26 cellular contexts compared by ENCODE assay signal in genomic region chr7:48347426-48347825, GRCh38.
DNase-seq lines count a peak whose midpoint lies in the region; TF ChIP-seq lines count a peak whose summit lies in the region.
"Had no signal": no experiment of that assay in that cellular context is flagged by ENCODE, and none has a peak within 500 bp of the region (broad histone marks: within the 10 kb centered on the region; RNA-seq: fewer than 3 reads in every experiment).

No MANE protein-coding gene starts in this region.

- no peak overlapping the region for H4K91ac ChIP-seq in H9 (ENCODE audit: insufficient read length, low read depth, low read length)

- no peak overlapping the region for H3K23ac ChIP-seq in H9 (ENCODE audit: insufficient read length, low read depth, low read length)

- H2AFZ ChIP-seq in MM.1S (ENCODE audit: low read length) = peak overlapping the region; percentile 28; the same call in 1 of the 2 replicates
- no peak overlapping the region for H2AFZ ChIP-seq in H9 (ENCODE audit: low read length)

- peaks cover 0 to 8% (median 0%) of the 10 kb centered on the region in 11 experiments; a peak in 5 of 22 replicates for H3K9me3 ChIP-seq in BLaER1 treated with 17β-estradiol and CSF1 and Interleukin-3, amounts not matched to agents 10 nM and 100 nM (replicated peaks in 1 of 11)
- no peaks in the 10 kb centered on the region for H3K9me3 ChIP-seq in MM.1S (replicated peaks; ENCODE audit: insufficient read depth, low read length)
- H3K9me3 ChIP-seq in neutrophil = no peaks in the 10 kb centered on the region
- no peaks in the 10 kb centered on the region for H3K9me3 ChIP-seq in H9 (ENCODE audit: control insufficient read depth, low read depth, low read length)
- H3K9me3 ChIP-seq: A549 had no signal

- peak overlapping the region in 7 of 11 experiments; percentile 18 to 53 (median 36); a peak in 9 of 22 replicates for H3K4me2 ChIP-seq in BLaER1 treated with 17β-estradiol and CSF1 and Interleukin-3, amounts not matched to agents 10 nM and 100 nM
- H3K4me2 ChIP-seq in MM.1S (ENCODE audit: low read depth, low read length) (peak overlapping the region; percentile 31; the same call in 1 of the 2 replicates), H9 (ENCODE audit: insufficient read depth, insufficient read length, low read length) (no peak overlapping the region)
- H3K4me2 ChIP-seq: A549 had no signal

- no peak overlapping the region for H2BK20ac ChIP-seq in H9 (ENCODE audit: low read depth, low read length, poor library complexity, severe bottlenecking)

- peaks cover 2 to 5% of the 10 kb centered on the region in 2 experiments; a peak in 3 of 5 replicates for H3K9me3 Mint-ChIP-seq in H9
- H3K9me3 Mint-ChIP-seq: CD4-positive, alpha-beta memory T cell; CD8-positive, alpha-beta memory T cell had no signal

- no peaks in the 10 kb centered on the region for H3K79me1 ChIP-seq in H9 (ENCODE audit: insufficient read depth, low read depth, low read length, poor library complexity, severe bottlenecking)

- no peak for TF ChIP-seq CTCF in MM.1S (IDR thresholded peaks at IDR 0.05; ENCODE audit: low read length)
- TF ChIP-seq CTCF in neutrophil (IDR thresholded peaks at IDR 0.05) = no peak
- no peak for TF ChIP-seq CTCF in coronary artery (IDR thresholded peaks at IDR 0.05)
- TF ChIP-seq CTCF in H9 (conservative IDR thresholded peaks at IDR 0.05) = no peak

- no peak overlapping the region for H2BK5ac ChIP-seq in H9 (ENCODE audit: insufficient read length, low read length)

- WGBS in H9 (ENCODE audit: extremely low coverage, insufficient read length, low lambda C conversion rate) = no CpG with 5 or more reads among the region's 3 CpGs

- no peaks in the 10 kb centered on the region for H3K27me3 ChIP-seq in BLaER1 treated with 17β-estradiol and CSF1 and Interleukin-3, amounts not matched to agents 10 nM and 100 nM
- no peaks in the 10 kb centered on the region for H3K27me3 ChIP-seq in MM.1S (replicated peaks; ENCODE audit: insufficient read depth, low read length)
- H3K27me3 ChIP-seq in neutrophil = no peaks in the 10 kb centered on the region
- H3K27me3 ChIP-seq in H9 (ENCODE audit: insufficient read depth, low read length) = no peaks in the 10 kb centered on the region

- no peaks in the 10 kb centered on the region for H3K36me3 ChIP-seq in BLaER1 treated with 17β-estradiol and CSF1 and Interleukin-3, amounts not matched to agents 10 nM and 100 nM
- H3K36me3 ChIP-seq in MM.1S (replicated peaks; ENCODE audit: insufficient read depth, low read length) (no peaks in the 10 kb centered on the region), neutrophil (no peaks in the 10 kb centered on the region)

- H3K4me1 Mint-ChIP-seq in H9 = no peaks in the 10 kb centered on the region
- H3K4me1 Mint-ChIP-seq: B cell; CD4-positive, alpha-beta memory T cell; CD4-positive, CD25-positive, alpha-beta regulatory T cell; CD8-positive, alpha-beta memory T cell had no signal

- no peak overlapping the region for H4K8ac ChIP-seq in H9 (replicated peaks; ENCODE audit: insufficient read length, low read depth, low read length)

- H3K27ac Mint-ChIP-seq in H9 = no peak overlapping the region
- H3K27ac Mint-ChIP-seq: B cell; CD4-positive, alpha-beta memory T cell; CD4-positive, CD25-positive, alpha-beta regulatory T cell; CD8-positive, alpha-beta memory T cell had no signal

- no peak overlapping the region for H2AK5ac ChIP-seq in H9 (ENCODE audit: insufficient read length, low read length)

- no peak overlapping the region for H3K18ac ChIP-seq in H9 (ENCODE audit: insufficient read length, low read depth, low read length)

- no peaks in the 10 kb centered on the region for H4K20me1 ChIP-seq in BLaER1 treated with 17β-estradiol and CSF1 and Interleukin-3, amounts not matched to agents 10 nM and 100 nM
- H4K20me1 ChIP-seq in MM.1S (ENCODE audit: insufficient read depth, low read length) = no peaks in the 10 kb centered on the region
- no peaks in the 10 kb centered on the region for H4K20me1 ChIP-seq in H9 (ENCODE audit: control insufficient read depth, insufficient read depth, insufficient read length)

- no peak overlapping the region for H3K14ac ChIP-seq in H9 (ENCODE audit: insufficient read depth, low read length)

- H3K23me2 ChIP-seq in H9 (ENCODE audit: insufficient read length, low read depth, low read length, poor library complexity, severe bottlenecking) = no peaks in the 10 kb centered on the region

- H4K5ac ChIP-seq in H9 (ENCODE audit: insufficient read length, low read depth, low read length) = no peak overlapping the region

- H3K9ac ChIP-seq in BLaER1 treated with 17β-estradiol and CSF1 and Interleukin-3, amounts not matched to agents 10 nM and 100 nM = peak overlapping the region in 1 of 11 experiments; percentile 30; a peak in 1 of 22 replicates
- H3K9ac ChIP-seq in MM.1S (ENCODE audit: low read length) = no peak overlapping the region
- H3K9ac ChIP-seq in H9 (ENCODE audit: extremely low read depth, insufficient read length, low read length) = no peak overlapping the region

- H2BK15ac ChIP-seq in H9 (ENCODE audit: low read depth, low read length) = no peak overlapping the region

- peak overlapping the region in 6 of 11 experiments; percentile 10 to 87 (median 66); a peak in 9 of 22 replicates for H3K27ac ChIP-seq in BLaER1 treated with 17β-estradiol and CSF1 and Interleukin-3, amounts not matched to agents 10 nM and 100 nM
- no peak overlapping the region for H3K27ac ChIP-seq in MM.1S (ENCODE audit: low read length)
- H3K27ac ChIP-seq in neutrophil = peak overlapping the region; percentile 70
- H3K27ac ChIP-seq in coronary artery = no peak overlapping the region
- no peak overlapping the region for H3K27ac ChIP-seq in H9 (ENCODE audit: insufficient read length, low read depth, low read length)
- H3K27ac ChIP-seq: 22Rv1, A549 had no signal

- H3K4me3 Mint-ChIP-seq in H9 = no peak overlapping the region
- H3K4me3 Mint-ChIP-seq: B cell; CD14-positive monocyte; CD4-positive, alpha-beta memory T cell; CD4-positive, CD25-positive, alpha-beta regulatory T cell; CD8-positive, alpha-beta memory T cell had no signal

- no peak overlapping the region for H3K56ac ChIP-seq in H9 (ENCODE audit: insufficient read length, low read depth, low read length)

- H2BK120ac ChIP-seq in H9 (ENCODE audit: low read depth, low read length, poor library complexity, severe bottlenecking) = no peak overlapping the region

- no peak overlapping the region for H3T11ph ChIP-seq in H9 (ENCODE audit: low read length)

- H3K4ac ChIP-seq in H9 (ENCODE audit: low read depth, low read length) = no peak overlapping the region

- DNase-seq in MM.1S (peak; percentile 53), myocyte (ENCODE audit: low read depth) (peak; percentile 66), coronary artery (ENCODE audit: low spot score) (no peak), H4 (ENCODE audit: low spot score) (no peak), H9 (no peak)
- DNase-seq in stimulated activated CD4-positive, alpha-beta T cell treated with anti-CD3 and anti-CD28 coated beads, Interleukin-2, amount 100 ng/mL, for 24 hours = no peak
- DNase-seq: AML-193; C1 segment of cervical spinal cord; CD4-positive, alpha-beta memory T cell; CD4-positive, CD25-positive, alpha-beta regulatory T cell; CD8-positive, alpha-beta memory T cell; COR-L47; DMS 273 treated with DMSO at 0.1 percent for 48 hours; DMS153; DMS53; DMS79; DND-41; EL; GDM1 had no signal

- H3K36me3 Mint-ChIP-seq in H9 (ENCODE audit: insufficient read depth in 1 of 3, low read depth in 3 of 3) = no peaks in the 10 kb centered on the region; a peak in 2 of 7 replicates
- H3K36me3 Mint-ChIP-seq: CD14-positive monocyte; CD4-positive, alpha-beta memory T cell; CD4-positive, CD25-positive, alpha-beta regulatory T cell; CD8-positive, alpha-beta memory T cell had no signal

- H3K27me3 Mint-ChIP-seq in H9 (ENCODE audit: low read depth) = no peaks in the 10 kb centered on the region
- H3K27me3 Mint-ChIP-seq: B cell had no signal

- H3K79me2 ChIP-seq in MM.1S (ENCODE audit: low read length) (no peaks in the 10 kb centered on the region), H9 (ENCODE audit: insufficient read depth, low read length) (no peaks in the 10 kb centered on the region)

- no peak overlapping the region for H3K4me3 ChIP-seq in BLaER1 treated with 17β-estradiol and CSF1 and Interleukin-3, amounts not matched to agents 10 nM and 100 nM
- no peak overlapping the region for H3K4me3 ChIP-seq in MM.1S (ENCODE audit: low read length)
- no peak overlapping the region for H3K4me3 ChIP-seq in neutrophil (ENCODE audit: low read depth in 1 of 2, low read length in 1 of 2)
- H3K4me3 ChIP-seq in coronary artery = no peak overlapping the region
- H3K4me3 ChIP-seq: A549, GM12878 had no signal

- H3F3A ChIP-seq in MM.1S (ENCODE audit: insufficient read depth, low read length) = no peaks in the 10 kb centered on the region

- H3K4me1 ChIP-seq in BLaER1 treated with 17β-estradiol and CSF1 and Interleukin-3, amounts not matched to agents 10 nM and 100 nM = peaks cover 23 to 62% (median 40%) of the 10 kb centered on the region in 10 experiments; a peak in 19 of 20 replicates
- H3K4me1 ChIP-seq in MM.1S (ENCODE audit: low read length) = peaks cover 19% of the 10 kb centered on the region
- H3K4me1 ChIP-seq in neutrophil (ENCODE audit: control insufficient read depth in 1 of 2, insufficient read depth in 1 of 2, low read depth in 1 of 2, low read length in 1 of 2) = peaks cover 48 to 53% of the 10 kb centered on the region in 2 experiments
- H3K4me1 ChIP-seq in H9 (ENCODE audit: insufficient read depth, low read length) = no peaks in the 10 kb centered on the region
- H3K4me1 ChIP-seq: A549 had no signal

- no peak overlapping the region for H2BK12ac ChIP-seq in H9 (ENCODE audit: insufficient read length, low read depth, low read length)

- no peaks in the 10 kb centered on the region for H3K9me2 ChIP-seq in MM.1S (replicated peaks; ENCODE audit: insufficient read depth, low read length)

Comparison
In these comparisons a context has a peak if more than half of its experiments do, and no peak if none do; other contexts are left out.
1. H3K27ac ChIP-seq: peak in BLaER1 treated with 17β-estradiol and CSF1 and Interleukin-3, amounts not matched to agents 10 nM and 100 nM (6 of 11) and neutrophil (single experiment); none in MM.1S (single experiment), coronary artery (0 of 2) and H9 (single experiment).
2. DNase-seq: peak in MM.1S (single experiment) and myocyte (single experiment); none in coronary artery (single experiment), H4 (single experiment), stimulated activated CD4-positive, alpha-beta T cell treated with anti-CD3 and anti-CD28 coated beads, Interleukin-2, amount 100 ng/mL, for 24 hours (0 of 2) and H9 (single experiment).